ENCODE assay signal across 15 cellular contexts in genomic region chr14:72129283-72129682, GRCh38.
"Had no signal": no experiment of that assay in that cellular context is flagged by ENCODE, and none has a peak within 500 bp of the region (broad histone marks: within the 10 kb centered on the region; RNA-seq: fewer than 3 reads in every experiment).

No MANE protein-coding gene starts in this region.

- H3K9me3 ChIP-seq: adrenal gland, neutrophil, transverse colon had no signal

- DNase-seq: activated B cell treated with CpG ODN at 0.5 μM for 24 hours; activated CD4-positive, alpha-beta T cell treated with anti-CD3 and anti-CD28 coated beads, Interleukin-2, amount 10 ng/mL, durations not matched to agents 7 days and 5 days; activated naive CD4-positive, alpha-beta T cell treated with anti-CD3 and anti-CD28 coated beads, Interleukin-2, amount 10 ng/mL, durations not matched to agents 7 days and 5 days; activated T-cell treated with anti-CD3 and anti-CD28 coated beads for 4 hours; adrenal gland; cerebellar nuclear complex; kidney; naive thymus-derived CD4-positive, alpha-beta T cell; posterior cingulate gyrus; spleen; stimulated activated CD4-positive, alpha-beta T cell treated with anti-CD3 and anti-CD28 coated beads, Interleukin-1b, Interleukin-23, amount 100 ng/mL, for 48 hours; transverse colon had no signal

- H3K27me3 ChIP-seq: adrenal gland, hepatocyte, transverse colon had no signal

- H3K4me3 ChIP-seq: adrenal gland, hepatocyte, spleen, transverse colon had no signal

- ATAC-seq: naive thymus-derived CD4-positive, alpha-beta T cell; stimulated activated memory B cell treated with anti-CD40 and anti-IgM and Interleukin-4, amounts not matched to agents 10 μg/mL and 1 μg/mL and 100 μg/mL, for 72 hours had no signal

- H3K36me3 ChIP-seq: adrenal gland, neutrophil, spleen, transverse colon had no signal

- H2AFZ ChIP-seq: hepatocyte had no signal

- H3K79me2 ChIP-seq: hepatocyte had no signal

- H3K27ac ChIP-seq: adrenal gland, hepatocyte, neutrophil, spleen, transverse colon had no signal

- H3K4me2 ChIP-seq: hepatocyte had no signal

- H3K4me1 ChIP-seq: adrenal gland, spleen had no signal

- FAIRE-seq: kidney had no signal
